Comparison of ENCODE assay signal across 3 cellular contexts in the genomic region with DNA sequence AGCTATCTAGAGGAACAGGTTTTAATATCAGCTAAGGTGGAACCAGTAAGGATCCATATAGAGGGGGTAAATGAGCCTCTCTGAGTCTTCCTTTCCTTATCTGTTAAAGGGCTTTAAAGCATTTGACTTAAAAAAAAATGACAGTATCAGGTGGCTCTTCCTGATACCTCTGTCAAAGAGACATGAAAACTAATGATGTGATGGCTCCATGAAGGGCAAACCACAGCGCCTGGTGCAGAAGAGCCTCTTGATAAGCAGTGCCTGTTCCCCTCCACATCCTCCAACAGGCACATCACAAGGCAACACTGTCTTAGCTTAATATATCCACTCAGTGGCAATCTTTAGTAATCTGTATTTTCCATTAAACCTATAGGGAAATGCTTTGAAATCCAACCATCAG.
TF ChIP-seq lines count a peak whose summit lies in the region.

No MANE protein-coding gene starts in this region.

TF ChIP-seq in SK-N-SH, 30 proteins besides CTCF, POLR2A, EP300 and RAD21 (continued from another document):
- TF ChIP-seq PBX3 (IDR thresholded peaks at IDR 0.05) (no peak), FOXM1 (IDR thresholded peaks at IDR 0.05; ENCODE audit: low read depth) (no peak), TAF1 (IDR thresholded peaks at IDR 0.05; ENCODE audit: borderline replicate concordance, low read depth, low read length) (no peak), YY1 (IDR thresholded peaks at IDR 0.05; ENCODE audit: low read depth) (no peak), GABPA (IDR thresholded peaks at IDR 0.05; ENCODE audit: low read depth) (no peak), MEF2A (IDR thresholded peaks at IDR 0.05; ENCODE audit: borderline replicate concordance, low read depth) (no peak), USF2 (IDR thresholded peaks at IDR 0.05; ENCODE audit: borderline replicate concordance, low read depth, low read length) (no peak)
- TF ChIP-seq, protein P1, sequence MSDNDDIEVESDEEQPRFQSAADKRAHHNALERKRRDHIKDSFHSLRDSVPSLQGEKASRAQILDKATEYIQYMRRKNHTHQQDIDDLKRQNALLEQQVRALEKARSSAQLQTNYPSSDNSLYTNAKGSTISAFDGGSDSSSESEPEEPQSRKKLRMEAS (IDR thresholded peaks at IDR 0.05; ENCODE audit: low read depth) = no peak
- TF ChIP-seq, protein P2, sequence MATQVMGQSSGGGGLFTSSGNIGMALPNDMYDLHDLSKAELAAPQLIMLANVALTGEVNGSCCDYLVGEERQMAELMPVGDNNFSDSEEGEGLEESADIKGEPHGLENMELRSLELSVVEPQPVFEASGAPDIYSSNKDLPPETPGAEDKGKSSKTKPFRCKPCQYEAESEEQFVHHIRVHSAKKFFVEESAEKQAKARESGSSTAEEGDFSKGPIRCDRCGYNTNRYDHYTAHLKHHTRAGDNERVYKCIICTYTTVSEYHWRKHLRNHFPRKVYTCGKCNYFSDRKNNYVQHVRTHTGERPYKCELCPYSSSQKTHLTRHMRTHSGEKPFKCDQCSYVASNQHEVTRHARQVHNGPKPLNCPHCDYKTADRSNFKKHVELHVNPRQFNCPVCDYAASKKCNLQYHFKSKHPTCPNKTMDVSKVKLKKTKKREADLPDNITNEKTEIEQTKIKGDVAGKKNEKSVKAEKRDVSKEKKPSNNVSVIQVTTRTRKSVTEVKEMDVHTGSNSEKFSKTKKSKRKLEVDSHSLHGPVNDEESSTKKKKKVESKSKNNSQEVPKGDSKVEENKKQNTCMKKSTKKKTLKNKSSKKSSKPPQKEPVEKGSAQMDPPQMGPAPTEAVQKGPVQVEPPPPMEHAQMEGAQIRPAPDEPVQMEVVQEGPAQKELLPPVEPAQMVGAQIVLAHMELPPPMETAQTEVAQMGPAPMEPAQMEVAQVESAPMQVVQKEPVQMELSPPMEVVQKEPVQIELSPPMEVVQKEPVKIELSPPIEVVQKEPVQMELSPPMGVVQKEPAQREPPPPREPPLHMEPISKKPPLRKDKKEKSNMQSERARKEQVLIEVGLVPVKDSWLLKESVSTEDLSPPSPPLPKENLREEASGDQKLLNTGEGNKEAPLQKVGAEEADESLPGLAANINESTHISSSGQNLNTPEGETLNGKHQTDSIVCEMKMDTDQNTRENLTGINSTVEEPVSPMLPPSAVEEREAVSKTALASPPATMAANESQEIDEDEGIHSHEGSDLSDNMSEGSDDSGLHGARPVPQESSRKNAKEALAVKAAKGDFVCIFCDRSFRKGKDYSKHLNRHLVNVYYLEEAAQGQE (IDR thresholded peaks at IDR 0.05; ENCODE audit: low read depth, low read length) = no peak

TF ChIP-seq in SK-N-SH treated with all-trans-retinoic acid at 6 μM for 48 hours, 23 proteins besides CTCF, POLR2A, EP300 and RAD21 (continued from another document):
- TF ChIP-seq CREB5 (CRISPR knock-in tag; IDR thresholded peaks at IDR 0.05; ENCODE audit: low read depth) (no peak), OSR1 (CRISPR knock-in tag; IDR thresholded peaks at IDR 0.05) (no peak), TCF4 (CRISPR knock-in tag; IDR thresholded peaks at IDR 0.05; ENCODE audit: borderline replicate concordance) (no peak), CSDC2 (CRISPR knock-in tag; IDR thresholded peaks at IDR 0.05) (no peak), PPARA (CRISPR knock-in tag; IDR thresholded peaks at IDR 0.05; ENCODE audit: borderline replicate concordance) (no peak), POU6F1 (CRISPR knock-in tag; IDR thresholded peaks at IDR 0.05; ENCODE audit: borderline replicate concordance, low read depth) (no peak), RARB (CRISPR knock-in tag; IDR thresholded peaks at IDR 0.05) (no peak), ISL1 (CRISPR knock-in tag; IDR thresholded peaks at IDR 0.05) (no peak), BACH2 (CRISPR knock-in tag; IDR thresholded peaks at IDR 0.05; ENCODE audit: borderline replicate concordance) (no peak), ZNF8 (CRISPR knock-in tag; IDR thresholded peaks at IDR 0.05) (no peak), SNAI2 (CRISPR knock-in tag; IDR thresholded peaks at IDR 0.05) (no peak), GLIS3 (CRISPR knock-in tag; IDR thresholded peaks at IDR 0.05) (no peak)

TF ChIP-seq in endothelial cell of umbilical vein, 7 proteins besides CTCF, POLR2A, EP300 and RAD21 (continued from another document):
- TF ChIP-seq JUN (IDR thresholded peaks at IDR 0.05; ENCODE audit: borderline replicate concordance, insufficient read depth, insufficient read length, low read depth) = no peak
